ENCODE assay signal across 19 cellular contexts in genomic region chr13:28478127-28478526, GRCh38. TPM values are rescaled to one million over a fixed set of nuclear protein-coding genes. Genes with fewer than 3 reads are reported as not detected.
DNase-seq lines count a peak whose midpoint lies in the region; ATAC-seq and TF ChIP-seq lines count a peak whose summit lies in the region.
"Had no signal": no experiment of that assay in that cellular context is flagged by ENCODE, and none has a peak within 500 bp of the region (broad histone marks: within the 10 kb centered on the region; RNA-seq: fewer than 3 reads in every experiment).

No MANE protein-coding gene starts in this region.

- no peak overlapping the region for H3K4me3 ChIP-seq in choroid plexus epithelial cell (ENCODE audit: low read depth, low read length)
- H3K4me3 ChIP-seq in smooth muscle cell, result no peak overlapping the region
- H3K4me3 ChIP-seq in endodermal cell (ENCODE audit: low read length), result no peak overlapping the region

- H3K36me3 Mint-ChIP-seq in endodermal cell (ENCODE audit: low read depth) (peaks cover under 1% of the 10 kb centered on the region), MCF 10A (ENCODE audit: insufficient read depth, unreplicated experiment) (no peaks in the 10 kb centered on the region)
- H3K36me3 Mint-ChIP-seq: IgD-negative memory B cell had no signal

- H3K27me3 Mint-ChIP-seq in endodermal cell (ENCODE audit: insufficient read depth) (no peaks in the 10 kb centered on the region), MCF 10A (ENCODE audit: insufficient read depth, unreplicated experiment) (peaks cover 31% of the 10 kb centered on the region)

- DNase-seq in HCEC 1CT (peak; percentile 62), choroid plexus epithelial cell (ENCODE audit: low read depth) (peak; percentile 70), fibroblast of the conjunctiva (ENCODE audit: low read depth) (peak; percentile 33), smooth muscle cell (lab: John Stamatoyannopoulos, UW; ENCODE audit: unreplicated experiment) (no peak), endodermal cell (no peak), MCF 10A (ENCODE audit: unreplicated experiment) (no peak), DMS79 (lab: John Stamatoyannopoulos, UW) (no peak)
- DNase-seq: COR-L47, NCI-H1417 treated with DMSO at 0.1 percent for 48 hours, NCI-H2029, NCI-H2171 treated with DMSO at 0.1 percent for 48 hours, NCI-H82, SHP77 treated with DMSO at 0.1 percent for 48 hours had no signal

- CTCF ChIA-PET in MCF 10A (lab: Yijun Ruan, JAX), result no interaction called here

- no peaks in the 10 kb centered on the region for H3K36me3 ChIP-seq in smooth muscle cell (ENCODE audit: low read depth)
- H3K36me3 ChIP-seq in endodermal cell (ENCODE audit: control insufficient read depth, insufficient read depth, low read length), result no peaks in the 10 kb centered on the region

- ATAC-seq in GM19455 (IDR thresholded peaks at IDR 0.05; ENCODE audit: unreplicated experiment), result no peak

- H3K4me3 Mint-ChIP-seq in endodermal cell (no peak overlapping the region), MCF 10A (ENCODE audit: unreplicated experiment) (no peak overlapping the region)
- H3K4me3 Mint-ChIP-seq: IgD-negative memory B cell had no signal

- H3K27me3 ChIP-seq in smooth muscle cell (ENCODE audit: low read depth), result no peaks in the 10 kb centered on the region
- H3K27me3 ChIP-seq in endodermal cell (ENCODE audit: control insufficient read depth, insufficient read depth, low read length, poor library complexity, severe bottlenecking), result no peaks in the 10 kb centered on the region

- peaks cover 98% of the 10 kb centered on the region for H3K79me2 ChIP-seq in smooth muscle cell (ENCODE audit: low read depth)

- H3K4me1 Mint-ChIP-seq in endodermal cell (peaks cover 18% of the 10 kb centered on the region), MCF 10A (ENCODE audit: insufficient read depth, unreplicated experiment) (no peaks in the 10 kb centered on the region)

- BruUV-seq in MCF 10A (replicated peaks; lab: Mats Ljungman, UMichigan), result no TSS peak

- H3K27ac Mint-ChIP-seq in endodermal cell (no peak overlapping the region), MCF 10A (ENCODE audit: low read depth, unreplicated experiment) (no peak overlapping the region)
- H3K27ac Mint-ChIP-seq: IgD-negative memory B cell had no signal

- H3K4me1 ChIP-seq in smooth muscle cell (ENCODE audit: low read depth) (peaks cover 38% of the 10 kb centered on the region), endodermal cell (ENCODE audit: control insufficient read depth, insufficient read depth, low read length) (no peaks in the 10 kb centered on the region)

- intact Hi-C loops in MCF 10A (cut with micrococcal nuclease), result no loop called here

- H2AFZ ChIP-seq in smooth muscle cell (ENCODE audit: low read depth), result no peak overlapping the region

- H3K27ac ChIP-seq in smooth muscle cell (ENCODE audit: low read depth), result peak overlapping the region; percentile 81
- H3K27ac ChIP-seq in endodermal cell (ENCODE audit: low read depth, low read length), result no peak overlapping the region
- H3K27ac ChIP-seq: C4-2B had no signal

- H3K9me3 ChIP-seq in smooth muscle cell (replicated peaks; ENCODE audit: low read depth), result no peaks in the 10 kb centered on the region
- no peaks in the 10 kb centered on the region for H3K9me3 ChIP-seq in endodermal cell (ENCODE audit: control insufficient read depth, low read length)

- H3K9me3 Mint-ChIP-seq in endodermal cell (peaks cover 1% of the 10 kb centered on the region), MCF 10A (ENCODE audit: unreplicated experiment) (peaks cover 4% of the 10 kb centered on the region)

- WGBS in smooth muscle cell (ENCODE audit: low lambda C conversion rate), result 24% methylated on average over 3 of the region's 3 CpGs
- 86 to 94% methylated on average over 3 of the region's 3 CpGs for WGBS in endodermal cell (ENCODE audit: insufficient coverage in 1 of 2, insufficient read length in 1 of 2), 2 experiments

- TF ChIP-seq CTCF in choroid plexus epithelial cell (conservative IDR thresholded peaks at IDR 0.05; ENCODE audit: low read depth, low read length) (no peak), smooth muscle cell (IDR thresholded peaks at IDR 0.05; ENCODE audit: borderline replicate concordance, insufficient read depth, poor library complexity, severe bottlenecking) (no peak), endodermal cell (conservative IDR thresholded peaks at IDR 0.05) (no peak), MCF 10A (IDR thresholded peaks at IDR 0.05; ENCODE audit: unreplicated experiment) (no peak)

- peak overlapping the region; percentile 69 for H3K4me2 ChIP-seq in smooth muscle cell

- POLR2A ChIA-PET in MCF 10A (lab: Yijun Ruan, JAX), result interaction anchor here (1.0 kb wide), 1 partner anchor 13 kb away, joined by 4 read pairs; no protein-coding TSS in a partner anchor

- H4K20me1 ChIP-seq in smooth muscle cell (ENCODE audit: low read depth), result peaks cover 100% of the 10 kb centered on the region

- no peak overlapping the region for H3K9ac ChIP-seq in smooth muscle cell (ENCODE audit: low read depth)
- H3K9ac ChIP-seq in endodermal cell (ENCODE audit: extremely low read depth, low read length, poor library complexity, severe bottlenecking), result no peak overlapping the region

- peaks cover 60% of the 10 kb centered on the region for H3F3A ChIP-seq in smooth muscle cell (ENCODE audit: low read depth)

RNA-seq across cellular contexts. Expression of gene FLT1, which starts 16.8 kb away (rescaled TPM):
- total RNA-seq in smooth muscle cell (738 and 786 TPM in 2 replicates), endodermal cell (10 to 100 TPM in 1 of 2 donors, 1 to 10 TPM in 1; 3.2 to 10.3 TPM), MCF 10A (2022) (not detected in 2 replicates)
- 329 and 495 TPM in 2 replicates for polyA plus RNA-seq in smooth muscle cell
- polyA plus RNA-seq in endodermal cell (2013, experiment 1 of 2), result 8.0 TPM
- polyA plus RNA-seq in endodermal cell (2013, experiment 2 of 2), result 5.1 TPM
- total RNA-seq: HT-29, LHCN-M2, NCI-H460 had no signal

Comparison
In these comparisons a context has a peak if more than half of its experiments do, and no peak if none do; other contexts are left out.
1. DNase-seq: peak in HCEC 1CT (single experiment), choroid plexus epithelial cell (single experiment) and fibroblast of the conjunctiva (single experiment); none in smooth muscle cell (single experiment), endodermal cell (single experiment), MCF 10A (single experiment) and DMS79 (single experiment).
2. RNA of gene FLT1, which starts 16.8 kb away (total RNA-seq): 738 to 786 TPM in smooth muscle cell; 3.2 to 10.3 TPM in endodermal cell and not detected in MCF 10A; every median in the first group is over 10 times any median in the second.